21 cellular contexts compared by ENCODE assay signal in the genomic region with DNA sequence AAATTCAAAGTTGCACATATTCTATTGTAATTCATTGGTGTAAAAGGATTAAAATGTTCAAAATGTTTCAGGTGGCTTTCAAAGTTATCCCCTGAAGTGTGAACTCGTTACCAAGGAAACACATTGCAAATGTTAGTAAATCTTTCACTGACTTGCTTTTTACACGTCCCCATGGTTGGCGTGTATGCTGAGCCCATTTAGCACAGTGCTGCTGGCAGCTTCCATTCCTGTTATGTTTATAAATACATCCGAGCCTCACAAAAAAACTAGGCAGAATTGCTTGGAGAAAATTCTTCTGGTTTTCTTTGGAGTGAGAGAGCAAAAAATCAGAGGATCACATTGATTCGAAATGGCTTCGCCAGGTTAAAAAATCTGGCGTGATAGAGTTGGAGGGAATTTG.
"Had no signal": no experiment of that assay in that cellular context is flagged by ENCODE, and none has a peak within 500 bp of the region (broad histone marks: within the 10 kb centered on the region; RNA-seq: fewer than 3 reads in every experiment).

No MANE protein-coding gene starts in this region.

- H3K4me1 ChIP-seq: right lobe of liver, suprapubic skin, upper lobe of right lung had no signal

- ATAC-seq: gastrocnemius medialis; left lung; natural killer cell; pancreas; right lobe of liver; stimulated activated naive B cell treated with anti-CD40 and anti-IgM and Interleukin-4, amounts not matched to agents 10 μg/mL and 1 μg/mL and 100 μg/mL, for 72 hours; upper lobe of right lung had no signal

- H3K9me3 Mint-ChIP-seq: natural killer cell; stimulated activated naive CD8-positive, alpha-beta T cell treated with anti-CD3 and anti-CD28 coated beads, Interleukin-15, Interleukin-2, amounts not matched to agents 100 ng/mL and 50 ng/mL, for 24 hours had no signal

- H3K36me3 ChIP-seq: esophagus muscularis mucosa, gastrocnemius medialis, left lung, pancreas, right lobe of liver, suprapubic skin, transverse colon, upper lobe of right lung, uterus had no signal

- H3K27me3 Mint-ChIP-seq: stimulated activated naive B cell treated with anti-CD40 and anti-IgM and Interleukin-4, amounts not matched to agents 10 μg/mL and 1 μg/mL and 100 μg/mL, for 72 hours; stimulated activated naive CD8-positive, alpha-beta T cell treated with anti-CD3 and anti-CD28 coated beads, Interleukin-15, Interleukin-2, amounts not matched to agents 100 ng/mL and 50 ng/mL, for 24 hours had no signal

- H3K27me3 ChIP-seq: esophagus muscularis mucosa, gastrocnemius medialis, left lung, pancreas, right lobe of liver, suprapubic skin, transverse colon, upper lobe of right lung, uterus had no signal

- H3K4me3 ChIP-seq: coronary artery, esophagus muscularis mucosa, gastrocnemius medialis, left lung, pancreas, right lobe of liver, suprapubic skin, transverse colon, upper lobe of right lung, uterus had no signal

- H3K36me3 Mint-ChIP-seq: natural killer cell; stimulated activated naive B cell treated with anti-CD40 and anti-IgM and Interleukin-4, amounts not matched to agents 10 μg/mL and 1 μg/mL and 100 μg/mL, for 72 hours had no signal

- H3K27ac ChIP-seq: coronary artery, gastrocnemius medialis, left lung, pancreas, right lobe of liver, suprapubic skin, transverse colon, upper lobe of right lung, uterus had no signal

- DNase-seq: dermis blood vessel endothelial cell; effector memory CD4-positive, alpha-beta T cell; gastrocnemius medialis; kidney; left lung; mesenchymal stem cell; natural killer cell; pancreas; retina; right lobe of liver; small intestine; stimulated activated CD4-positive, alpha-beta T cell treated with anti-CD3 and anti-CD28 coated beads, Interleukin-15, amount 100 ng/mL, for 24 hours; stimulated activated CD4-positive, alpha-beta T cell treated with anti-CD3 and anti-CD28 coated beads, Interleukin-2, amount 100 ng/mL, for 48 hours; stimulated activated naive B cell treated with anti-CD40 and anti-IgM and Interleukin-4, amounts not matched to agents 10 μg/mL and 1 μg/mL and 100 μg/mL, for 72 hours; transverse colon; upper lobe of right lung; uterus had no signal

- H3K4me3 Mint-ChIP-seq: natural killer cell; stimulated activated naive B cell treated with anti-CD40 and anti-IgM and Interleukin-4, amounts not matched to agents 10 μg/mL and 1 μg/mL and 100 μg/mL, for 72 hours; stimulated activated naive CD8-positive, alpha-beta T cell treated with anti-CD3 and anti-CD28 coated beads, Interleukin-15, Interleukin-2, amounts not matched to agents 100 ng/mL and 50 ng/mL, for 24 hours had no signal

- H3K27ac Mint-ChIP-seq: natural killer cell; stimulated activated naive B cell treated with anti-CD40 and anti-IgM and Interleukin-4, amounts not matched to agents 10 μg/mL and 1 μg/mL and 100 μg/mL, for 72 hours; stimulated activated naive CD8-positive, alpha-beta T cell treated with anti-CD3 and anti-CD28 coated beads, Interleukin-15, Interleukin-2, amounts not matched to agents 100 ng/mL and 50 ng/mL, for 24 hours had no signal

- H3K4me1 Mint-ChIP-seq: natural killer cell; stimulated activated naive B cell treated with anti-CD40 and anti-IgM and Interleukin-4, amounts not matched to agents 10 μg/mL and 1 μg/mL and 100 μg/mL, for 72 hours had no signal

- H3K9me3 ChIP-seq: esophagus muscularis mucosa, gastrocnemius medialis, left lung, pancreas, right lobe of liver, suprapubic skin, transverse colon, upper lobe of right lung, uterus had no signal
